In the genomic region with DNA sequence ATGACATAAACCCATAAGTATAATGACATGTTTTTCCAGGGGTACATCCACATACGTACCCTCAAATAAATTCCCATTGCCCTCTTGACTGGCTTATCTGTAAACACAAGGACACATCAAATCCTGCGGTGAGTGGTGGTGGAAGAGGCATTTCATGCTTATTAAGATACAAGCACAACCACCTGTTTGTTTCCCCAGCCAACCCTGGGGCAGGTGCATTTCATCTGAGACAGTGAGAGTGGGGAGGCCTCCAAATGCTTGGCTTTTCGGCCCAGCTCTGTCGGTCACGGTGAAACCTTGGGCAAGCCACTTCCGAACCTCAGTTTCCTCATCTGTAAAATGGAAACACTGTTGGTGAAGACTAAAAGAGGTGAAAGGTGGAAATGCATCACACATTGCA, we compare ENCODE assay signal across 20 cellular contexts. TPM values are rescaled to one million over a fixed set of nuclear protein-coding genes. Genes with fewer than 3 reads are reported as not detected.
"Had no signal": no experiment of that assay in that cellular context is flagged by ENCODE, and none has a peak within 500 bp of the region (broad histone marks: within the 10 kb centered on the region; RNA-seq: fewer than 3 reads in every experiment).

No MANE protein-coding gene starts in this region.

RNA-seq across cellular contexts. Expression of a gene that starts 8.5 kb away (rescaled TPM):
- total RNA-seq: kidney epithelial cell; left ventricle myocardium inferior; mesothelial cell of epicardium; mononuclear cell; naive thymus-derived CD4-positive, alpha-beta T cell; natural killer cell treated with Interleukin-12 subunit alpha and Interleukin-12 subunit beta and Interleukin-15 and Interleukin-18, amount 100 ng/mL, for 72 hours; omental fat pad; right cardiac atrium; sciatic nerve; spleen; subcutaneous adipose tissue; suprapubic skin; thoracic aorta; upper lobe of right lung had no signal
- polyA plus RNA-seq: lung; naive thymus-derived CD4-positive, alpha-beta T cell; neural cell; right cardiac atrium; small intestine had no signal

RNA-seq across cellular contexts. Expression of a gene that starts 27.9 kb away (rescaled TPM):
- total RNA-seq: kidney epithelial cell; left ventricle myocardium inferior; lower leg skin; mesothelial cell of epicardium; mononuclear cell; naive thymus-derived CD4-positive, alpha-beta T cell; natural killer cell treated with Interleukin-12 subunit alpha and Interleukin-12 subunit beta and Interleukin-15 and Interleukin-18, amount 100 ng/mL, for 72 hours; omental fat pad; right cardiac atrium; subcutaneous adipose tissue; suprapubic skin; thoracic aorta; upper lobe of right lung had no signal
- polyA plus RNA-seq: naive thymus-derived CD4-positive, alpha-beta T cell; neural cell; right cardiac atrium had no signal

RNA-seq across cellular contexts. Expression of a gene that starts 46.2 kb away (rescaled TPM):
- total RNA-seq: hepatocyte, kidney epithelial cell, left ventricle myocardium inferior, lower leg skin, prostate gland had no signal
- polyA plus RNA-seq: naive thymus-derived CD4-positive, alpha-beta T cell; neural cell; right cardiac atrium had no signal
